ENCODE assay signal across 33 cellular contexts in the genomic region with DNA sequence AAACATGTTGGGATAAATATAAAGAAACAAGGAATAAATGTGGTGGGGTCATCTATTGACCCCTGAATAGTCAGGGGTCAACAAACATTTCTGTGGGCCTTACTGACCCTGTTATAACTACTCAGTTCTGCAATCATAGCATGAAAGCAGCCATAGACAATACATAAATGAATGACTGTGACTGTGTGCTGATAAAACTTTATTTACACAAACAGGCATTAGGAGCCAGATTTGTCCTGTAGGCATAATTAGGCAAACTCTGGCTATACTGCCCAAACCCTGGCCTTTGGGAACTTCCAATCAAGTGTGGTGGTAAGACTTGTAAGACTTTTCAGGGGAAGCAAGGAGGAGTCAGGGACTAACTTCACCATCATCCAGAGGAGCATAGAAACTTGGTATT.
A peak's percentile ranks its signal among the peaks of the same experiment; 100 is the strongest.
DNase-seq lines count a peak whose midpoint lies in the region; ATAC-seq, FAIRE-seq and TF ChIP-seq lines count a peak whose summit lies in the region.
"Had no signal": no experiment of that assay in that cellular context is flagged by ENCODE, and none has a peak within 500 bp of the region (broad histone marks: within the 10 kb centered on the region; RNA-seq: fewer than 3 reads in every experiment).

No MANE protein-coding gene starts in this region.

- H2AFZ ChIP-seq in GM12878 (ENCODE audit: control insufficient read depth, low read depth, low read length) (no peak overlapping the region), K562 (ENCODE audit: low read depth, low read length) (no peak overlapping the region)

- FAIRE-seq in H54 (lab: Jason Lieb, UNC), result peak; percentile 33
- no peak for FAIRE-seq in GM12878 (lab: Jason Lieb, UNC)
- FAIRE-seq in K562 (lab: Jason Lieb, UNC), result no peak
- FAIRE-seq: A204.1, A549, D721Med had no signal

- peaks cover 2% of the 10 kb centered on the region; the same call in 2 of the 3 replicates for H3K9me3 ChIP-seq in GM12878 (replicated peaks; ENCODE audit: control insufficient read depth, insufficient read depth, low read length)
- no peaks in the 10 kb centered on the region for H3K9me3 ChIP-seq in K562 (replicated peaks; ENCODE audit: control insufficient read depth, insufficient read depth, low read depth, low read length)
- H3K9me3 ChIP-seq: A549, BE2C, Caco-2 had no signal

- SMC1A ChIA-PET in GM12878 (lab: Charles Lee; ENCODE audit: uncharacterized antibody, unreplicated experiment), result interaction anchor here (0.7 to 1.0 kb wide), 2 partner anchors 15 to 120 kb away, joined by 3 read pairs; no protein-coding TSS in a partner anchor

- no peak overlapping the region for H3K9ac ChIP-seq in GM12878 (ENCODE audit: control insufficient read depth, insufficient read depth, low read length)
- no peak overlapping the region for H3K9ac ChIP-seq in K562 (ENCODE audit: insufficient read depth in 1 of 2, low read depth in 2 of 2, low read length in 2 of 2)
- H3K9ac ChIP-seq: BLaER1; BLaER1 treated with 17β-estradiol and CSF1 and Interleukin-3, amounts not matched to agents 10 nM and 100 nM had no signal

- TF ChIP-seq CTCF in GM12878 (IDR thresholded peaks at IDR 0.05 in 2 of 3, conservative IDR thresholded peaks at IDR 0.05 in 1 of 3; ENCODE audit: control insufficient read depth in 2 of 3, extremely low read depth in 1 of 3, insufficient read depth in 1 of 3, low read depth in 3 of 3, low read length in 3 of 3) (no peak), K562 (IDR thresholded peaks at IDR 0.05 in 2 of 3, conservative IDR thresholded peaks at IDR 0.05 in 1 of 3; ENCODE audit: insufficient read depth in 2 of 3, low read depth in 1 of 3, low read length in 3 of 3) (no peak)

- RAD21 ChIA-PET in GM12878 (lab: Charles Lee; ENCODE audit: unreplicated experiment), result no interaction called here

- H3K27me3 ChIP-seq in GM12878 (replicated peaks in 1 of 2; ENCODE audit: control insufficient read depth in 2 of 2, insufficient read depth in 2 of 2, low read length in 1 of 2), result no peaks in the 10 kb centered on the region
- H3K27me3 ChIP-seq in K562 (ENCODE audit: control insufficient read depth in 2 of 2, insufficient read depth in 2 of 2, low read length in 2 of 2), result no peaks in the 10 kb centered on the region
- H3K27me3 ChIP-seq: BE2C; BLaER1; BLaER1 treated with 17β-estradiol and CSF1 and Interleukin-3, amounts not matched to agents 10 nM and 100 nM had no signal

- H3K36me3 ChIP-seq in GM12878 (ENCODE audit: control insufficient read depth in 2 of 2, insufficient read depth in 2 of 2, low read length in 1 of 2) (no peaks in the 10 kb centered on the region; a peak in 2 of 4 replicates), K562 (ENCODE audit: control insufficient read depth, insufficient read depth, low read length) (no peaks in the 10 kb centered on the region)
- H3K36me3 ChIP-seq: BE2C had no signal

- CTCF ChIA-PET in GM12878 (lab: Yijun Ruan, JAX), result interaction anchor here (0.9 to 1.1 kb wide), 2 partner anchors 8 to 129 kb away, joined by 3 read pairs; no protein-coding TSS in a partner anchor
- CTCF ChIA-PET in K562 (lab: Yijun Ruan, JAX; ENCODE audit: low intra/inter-chr PET ratio), result no interaction called here

- H3K79me2 ChIP-seq in GM12878 (ENCODE audit: control insufficient read depth, insufficient read depth, low read length) (no peaks in the 10 kb centered on the region), K562 (ENCODE audit: control insufficient read depth, insufficient read depth, low read length) (no peaks in the 10 kb centered on the region)

- POLR2A ChIA-PET in GM12878 (lab: Charles Lee), result no interaction called here
- POLR2A ChIA-PET in K562 (lab: Yijun Ruan, JAX), result no interaction called here

- no peak overlapping the region for H3K4me3 ChIP-seq in GM12878
- H3K4me3 ChIP-seq in K562, result no peak overlapping the region
- H3K4me3 ChIP-seq: A549; BLaER1; BLaER1 treated with 17β-estradiol and CSF1 and Interleukin-3, amounts not matched to agents 10 nM and 100 nM had no signal

- H3K27ac ChIP-seq in GM12878 (ENCODE audit: control insufficient read depth, insufficient read depth) (no peak overlapping the region), K562 (ENCODE audit: extremely low read depth, low read depth, low read length) (no peak overlapping the region)
- H3K27ac ChIP-seq: 22Rv1; A549; BLaER1; BLaER1 treated with 17β-estradiol and CSF1 and Interleukin-3, amounts not matched to agents 10 nM and 100 nM; C4-2B had no signal

- no peaks in the 10 kb centered on the region for H3K9me1 ChIP-seq in K562 (ENCODE audit: control insufficient read depth, insufficient read depth, low read length)

- H4K20me1 ChIP-seq in GM12878 (ENCODE audit: control insufficient read depth, insufficient read depth), result no peaks in the 10 kb centered on the region
- no peaks in the 10 kb centered on the region for H4K20me1 ChIP-seq in K562 (replicated peaks; ENCODE audit: control insufficient read depth, insufficient read depth, low read length)

- DNase-seq in H54 (ENCODE audit: insufficient read length, low spot score) (no peak), GM12878 (ENCODE audit: low read depth, low spot score) (no peak), K562 (ENCODE audit: extremely low read depth in 1 of 4, low spot score in 3 of 4) (no peak), iPS-NIHi11 (ENCODE audit: low spot score) (no peak)
- DNase-seq in activated CD4-positive, CD25-positive, alpha-beta regulatory T cell treated with anti-CD3 and anti-CD28 coated beads, Interleukin-2, amount 50 U/mL, for 72 hours, result no peak
- DNase-seq in activated CD8-positive, alpha-beta memory T cell treated with anti-CD3 and anti-CD28 coated beads, Interleukin-2, amount 50 U/mL, for 48 hours, result no peak
- DNase-seq: 8988T; ACHN; AML-193; BE2C; C1 segment of cervical spinal cord; Caco-2; Calu3; CD4-positive, alpha-beta memory T cell; CD4-positive, alpha-beta T cell; CD4-positive, CD25-positive, alpha-beta regulatory T cell; CD8-positive, alpha-beta memory T cell; CD8-positive, alpha-beta T cell; COR-L47; DMS 273 treated with DMSO at 0.1 percent for 48 hours; DMS153; DMS53; DMS79; DMS79 treated with DMSO at 0.1 percent for 48 hours; DND-41; EL had no signal

- H3K4me2 ChIP-seq in GM12878 (ENCODE audit: control insufficient read depth, insufficient read depth) (no peak overlapping the region), K562 (ENCODE audit: insufficient read depth, low read length) (no peak overlapping the region)
- H3K4me2 ChIP-seq: A549; BLaER1; BLaER1 treated with 17β-estradiol and CSF1 and Interleukin-3, amounts not matched to agents 10 nM and 100 nM had no signal

- ATAC-seq in GM12878 (no peak), K562 (no peak)
- ATAC-seq: A549; CD8-positive, alpha-beta T cell had no signal

- BruUV-seq in GM12878 (replicated peaks; lab: Mats Ljungman, UMichigan) (no TSS peak), K562 (replicated peaks; lab: Mats Ljungman, UMichigan) (no TSS peak)

- TF ChIP-seq RAD21 in GM12878 (IDR thresholded peaks at IDR 0.05; ENCODE audit: insufficient read depth, low read depth, low read length) (no peak), K562 (CRISPR knock-in tag; conservative IDR thresholded peaks at IDR 0.05 in 1 of 2, IDR thresholded peaks at IDR 0.05 in 1 of 2) (no peak)

- no peaks in the 10 kb centered on the region for H3K4me1 ChIP-seq in GM12878 (ENCODE audit: control insufficient read depth, insufficient read depth, low read length)
- no peaks in the 10 kb centered on the region for H3K4me1 ChIP-seq in K562 (replicated peaks in 1 of 2; ENCODE audit: control insufficient read depth in 2 of 2, insufficient read depth in 2 of 2, low read length in 2 of 2)
- H3K4me1 ChIP-seq: A549; BE2C; BLaER1; BLaER1 treated with 17β-estradiol and CSF1 and Interleukin-3, amounts not matched to agents 10 nM and 100 nM; Caco-2 had no signal

- TF ChIP-seq EP300 in GM12878 (IDR thresholded peaks at IDR 0.05; ENCODE audit: borderline replicate concordance in 1 of 2, control insufficient read depth in 1 of 2, low read depth in 2 of 2, low read length in 2 of 2) (no peak), K562 (IDR thresholded peaks at IDR 0.05; ENCODE audit: low read length) (no peak)

- in situ Hi-C loops in GM12878 (cut with MboI) (no loop called here), K562 (cut with MboI) (no loop called here)

- TF ChIP-seq POLR2A in H54 (IDR thresholded peaks at IDR 0.05; ENCODE audit: low read depth, low read length), result no peak
- TF ChIP-seq POLR2A in GM12878 (IDR thresholded peaks at IDR 0.05; ENCODE audit: low read depth, low read length), result no peak
- no peak for TF ChIP-seq POLR2A in K562 (conservative IDR thresholded peaks at IDR 0.05)

- intact Hi-C loops in GM12878 (cut with micrococcal nuclease; ENCODE audit: unreplicated experiment), result no loop called here
- intact Hi-C loops in K562 (cut with micrococcal nuclease), result no loop called here

TF ChIP-seq in GM12878, 131 proteins besides CTCF, POLR2A, EP300 and RAD21 (continues in another document):
- no peak for TF ChIP-seq SMARCA5 (IDR thresholded peaks at IDR 0.05)
